24 cellular contexts compared by ENCODE assay signal in genomic region chr4:22498866-22499265, GRCh38. TPM values are rescaled to one million over a fixed set of nuclear protein-coding genes. Genes with fewer than 3 reads are reported as not detected.
DNase-seq lines count a peak whose midpoint lies in the region; ATAC-seq and TF ChIP-seq lines count a peak whose summit lies in the region.
"Had no signal": no experiment of that assay in that cellular context is flagged by ENCODE, and none has a peak within 500 bp of the region (broad histone marks: within the 10 kb centered on the region; RNA-seq: fewer than 3 reads in every experiment).

No MANE protein-coding gene starts in this region.

- H3K27ac Mint-ChIP-seq in MCF 10A (ENCODE audit: low read depth, unreplicated experiment): no peak overlapping the region
- H3K27ac Mint-ChIP-seq in brain: peak overlapping the region in 4 of 5 experiments; percentile 73 to 79 (median 75)
- H3K27ac Mint-ChIP-seq: activated naive CD8-positive, alpha-beta T cell treated with anti-CD3 and anti-CD28 coated beads, Interleukin-2, amount 10 ng/mL, durations not matched to agents 7 days and 5 days; CD8-positive, alpha-beta memory T cell had no signal

- H3K4ac ChIP-seq in mesendoderm (ENCODE audit: low read depth, low read length): no peak overlapping the region

- DNase-seq in MCF 10A (ENCODE audit: unreplicated experiment) (peak; percentile 57), breast epithelium (ENCODE audit: low spot score in 2 of 2) (no peak), mesendoderm (peak; percentile 40), SW 1271 (lab: John Stamatoyannopoulos, UW) (no peak), Peyer's patch (no peak), iPS-NIHi11 (ENCODE audit: low spot score) (no peak)
- DNase-seq: activated naive CD8-positive, alpha-beta T cell treated with anti-CD3 and anti-CD28 coated beads, Interleukin-2, amount 10 ng/mL, durations not matched to agents 7 days and 5 days; CD8-positive, alpha-beta memory T cell; DMS153; GDM1; GOT3; hippocampal formation; mucosa of descending colon; NCI-H2029 treated with DMSO at 0.1 percent for 48 hours; NCI-H82; OCI-M1; stimulated activated naive CD8-positive, alpha-beta T cell treated with anti-CD3 and anti-CD28 coated beads, Interleukin-15, amount 100 ng/mL, for 72 hours; WERI-Rb-1 had no signal

- no CpG with 5 or more reads among the region's 6 CpGs for WGBS in mesendoderm (ENCODE audit: extremely low coverage, insufficient coverage, low lambda C conversion rate)

- H2AK5ac ChIP-seq in mesendoderm (ENCODE audit: low read length): no peak overlapping the region

- H3K9ac ChIP-seq in mesendoderm (ENCODE audit: low read length): no peak overlapping the region

- H3K18ac ChIP-seq in mesendoderm (ENCODE audit: low read length): no peak overlapping the region

- no peak for TF ChIP-seq CTCF in MCF 10A (IDR thresholded peaks at IDR 0.05; ENCODE audit: unreplicated experiment)
- no peak for TF ChIP-seq CTCF in breast epithelium (IDR thresholded peaks at IDR 0.05)
- no peak for TF ChIP-seq CTCF in brain (conservative IDR thresholded peaks at IDR 0.05)
- TF ChIP-seq CTCF in Peyer's patch (IDR thresholded peaks at IDR 0.05): no peak

- H3K27ac ChIP-seq in breast epithelium: peak overlapping the region in 1 of 2 donors; percentile 52
- H3K27ac ChIP-seq in mesendoderm (ENCODE audit: low read depth, low read length): no peak overlapping the region
- peak overlapping the region in 1 of 4 donors; percentile 84 for H3K27ac ChIP-seq in Peyer's patch
- H3K27ac ChIP-seq: A549, tibial nerve, WERI-Rb-1 had no signal

- H3K23ac ChIP-seq in mesendoderm (ENCODE audit: low read length): no peak overlapping the region

- H2BK15ac ChIP-seq in mesendoderm (replicated peaks; ENCODE audit: low read depth): no peak overlapping the region

- no peak overlapping the region for H4K8ac ChIP-seq in mesendoderm (ENCODE audit: low read depth, low read length)

- H4K5ac ChIP-seq in mesendoderm (ENCODE audit: low read length): no peak overlapping the region

- no peaks in the 10 kb centered on the region for H3K27me3 Mint-ChIP-seq in MCF 10A (ENCODE audit: insufficient read depth, unreplicated experiment)
- no peaks in the 10 kb centered on the region for H3K27me3 Mint-ChIP-seq in brain
- H3K27me3 Mint-ChIP-seq: activated naive CD8-positive, alpha-beta T cell treated with anti-CD3 and anti-CD28 coated beads, Interleukin-2, amount 10 ng/mL, durations not matched to agents 7 days and 5 days; CD8-positive, alpha-beta memory T cell; stimulated activated naive CD8-positive, alpha-beta T cell treated with anti-CD3 and anti-CD28 coated beads, Interleukin-15, amount 100 ng/mL, for 72 hours had no signal

- H3K4me3 ChIP-seq in breast epithelium (no peak overlapping the region), mesendoderm (ENCODE audit: low read length) (no peak overlapping the region), Peyer's patch (no peak overlapping the region)
- H3K4me3 ChIP-seq: A549, mucosa of descending colon, tibial nerve had no signal

- no peak overlapping the region for H2BK120ac ChIP-seq in mesendoderm (ENCODE audit: low read depth, low read length)

- H3K56ac ChIP-seq in mesendoderm (ENCODE audit: low read length): no peak overlapping the region

- H3K9me3 Mint-ChIP-seq in MCF 10A (ENCODE audit: unreplicated experiment) (no peaks in the 10 kb centered on the region), brain (peaks cover 8 to 20% (median 13%) of the 10 kb centered on the region in 5 experiments)

- intact Hi-C loops in MCF 10A (cut with micrococcal nuclease): no loop called here
- intact Hi-C loops in breast epithelium (cut with DNase I; ENCODE audit: low total_unique reads): no loop called here

- no peaks in the 10 kb centered on the region for H3K36me3 ChIP-seq in breast epithelium
- H3K36me3 ChIP-seq in mesendoderm (ENCODE audit: control insufficient read depth, insufficient read depth, low read length): no peaks in the 10 kb centered on the region
- H3K36me3 ChIP-seq in Peyer's patch: no peaks in the 10 kb centered on the region
- H3K36me3 ChIP-seq: tibial nerve, WERI-Rb-1 had no signal

- H2BK5ac ChIP-seq in mesendoderm (ENCODE audit: low read length): no peak overlapping the region

- peaks cover 0 to 10% of the 10 kb centered on the region in 2 donors for H3K4me1 ChIP-seq in breast epithelium
- H3K4me1 ChIP-seq in mesendoderm (ENCODE audit: control insufficient read depth, low read depth, low read length): peaks cover 7% of the 10 kb centered on the region
- peaks cover 0 to 18% (median 0%) of the 10 kb centered on the region in 4 donors for H3K4me1 ChIP-seq in Peyer's patch

- H3K4me1 Mint-ChIP-seq in MCF 10A (ENCODE audit: insufficient read depth, unreplicated experiment) (peaks cover 10% of the 10 kb centered on the region), brain (peaks cover 26% of the 10 kb centered on the region)
- H3K4me1 Mint-ChIP-seq: activated naive CD8-positive, alpha-beta T cell treated with anti-CD3 and anti-CD28 coated beads, Interleukin-2, amount 10 ng/mL, durations not matched to agents 7 days and 5 days; CD8-positive, alpha-beta memory T cell had no signal

- H3K79me2 ChIP-seq in mesendoderm (ENCODE audit: control insufficient read depth, insufficient read depth, low read length): peaks cover 65% of the 10 kb centered on the region

- TF ChIP-seq POLR2A in breast epithelium (IDR thresholded peaks at IDR 0.05) (no peak), Peyer's patch (IDR thresholded peaks at IDR 0.05) (no peak)

- H3K4me2 ChIP-seq in mesendoderm (ENCODE audit: low read length): no peak overlapping the region
- H3K4me2 ChIP-seq: A549 had no signal

- BruUV-seq in MCF 10A (replicated peaks; lab: Mats Ljungman, UMichigan): no TSS peak

- POLR2A ChIA-PET in MCF 10A (lab: Yijun Ruan, JAX): interaction anchor here (0.8 to 7.1 kb wide), 4 partner anchors 15 to 26 kb away, joined by 4 to 145 read pairs (median 34); partner anchors contain the start of gene ADGRA3

- ATAC-seq in HG03521 (IDR thresholded peaks at IDR 0.05; ENCODE audit: unreplicated experiment): no peak
- ATAC-seq: A549; mucosa of descending colon; Right ventricle myocardium inferior; stimulated activated naive CD8-positive, alpha-beta T cell treated with anti-CD3 and anti-CD28 coated beads, Interleukin-15, amount 100 ng/mL, for 72 hours had no signal

- CTCF ChIA-PET in MCF 10A (lab: Yijun Ruan, JAX): interaction anchor here (0.6 to 1.4 kb wide), 3 partner anchors 11 to 264 kb away, joined by 3 to 4 read pairs (median 3); no protein-coding TSS in a partner anchor

- no peaks in the 10 kb centered on the region for H3K9me3 ChIP-seq in breast epithelium
- no peaks in the 10 kb centered on the region for H3K9me3 ChIP-seq in Peyer's patch
- H3K9me3 ChIP-seq: A549, mucosa of descending colon, tibial nerve had no signal

- peaks cover 3% of the 10 kb centered on the region for H3K36me3 Mint-ChIP-seq in MCF 10A (ENCODE audit: insufficient read depth, unreplicated experiment)
- H3K36me3 Mint-ChIP-seq in brain: peaks cover 47% of the 10 kb centered on the region
- H3K36me3 Mint-ChIP-seq: activated naive CD8-positive, alpha-beta T cell treated with anti-CD3 and anti-CD28 coated beads, Interleukin-2, amount 10 ng/mL, durations not matched to agents 7 days and 5 days; CD8-positive, alpha-beta memory T cell had no signal

- H3K4me3 Mint-ChIP-seq in MCF 10A (ENCODE audit: unreplicated experiment): no peak overlapping the region
- no peak overlapping the region for H3K4me3 Mint-ChIP-seq in brain
- H3K4me3 Mint-ChIP-seq: activated naive CD8-positive, alpha-beta T cell treated with anti-CD3 and anti-CD28 coated beads, Interleukin-2, amount 10 ng/mL, durations not matched to agents 7 days and 5 days; CD8-positive, alpha-beta memory T cell; neural crest cell; stimulated activated naive CD8-positive, alpha-beta T cell treated with anti-CD3 and anti-CD28 coated beads, Interleukin-15, amount 100 ng/mL, for 72 hours had no signal

- H3K27me3 ChIP-seq in breast epithelium: no peaks in the 10 kb centered on the region
- no peaks in the 10 kb centered on the region for H3K27me3 ChIP-seq in mesendoderm (ENCODE audit: insufficient read depth, low read length, poor library complexity)
- H3K27me3 ChIP-seq in Peyer's patch: no peaks in the 10 kb centered on the region
- H3K27me3 ChIP-seq: tibial nerve had no signal

- H3K79me1 ChIP-seq in mesendoderm (ENCODE audit: low read length): peaks cover 9% of the 10 kb centered on the region

RNA-seq across cellular contexts. Expression of gene ADGRA3, which starts 17.0 kb away (rescaled TPM):
- total RNA-seq in MCF 10A (2022): 25.2 and 27.3 TPM in 2 replicates
- 10 to 100 TPM; 34.6 to 74.8 (median 45.9) TPM for total RNA-seq in breast epithelium
- 22.8 TPM for polyA plus RNA-seq in brain (ENCODE audit: insufficient read depth, low read depth, low replicate concordance)
- polyA plus RNA-seq in mesendoderm (2013, experiment 1 of 2): 43.1 TPM
- polyA plus RNA-seq in mesendoderm (2013, experiment 2 of 2): 41.8 TPM
- total RNA-seq in Peyer's patch: 10 to 100 TPM; 19.6 to 58.2 (median 35.1) TPM

Comparison
In these comparisons a context has a peak if more than half of its experiments do, and no peak if none do; other contexts are left out.
1. DNase-seq: peak in MCF 10A (single experiment) and mesendoderm (single experiment); none in breast epithelium (0 of 2), SW 1271 (0 of 2), Peyer's patch (0 of 3) and iPS-NIHi11 (single experiment).